In genomic region chr1:163797816-163798215, GRCh38 we compare ENCODE assay signal across 8 cellular contexts.
"Had no signal": no experiment of that assay in that cellular context is flagged by ENCODE, and none has a peak within 500 bp of the region (broad histone marks: within the 10 kb centered on the region; RNA-seq: fewer than 3 reads in every experiment).

No MANE protein-coding gene starts in this region.

- FAIRE-seq: G401.6, GM12878, GM12891, GM12892, GM18507, GM19239 had no signal

- H3K4me3 ChIP-seq: GM12878 had no signal

- ATAC-seq: GM12878 had no signal

- DNase-seq: GDM1, GF-D8 had no signal
